9 cellular contexts compared by ENCODE assay signal in genomic region chr7:107998150-107998549, GRCh38. TPM values are rescaled to one million over a fixed set of nuclear protein-coding genes. Genes with fewer than 3 reads are reported as not detected.
A peak's percentile ranks its signal among the peaks of the same experiment; 100 is the strongest.
DNase-seq lines count a peak whose midpoint lies in the region; ATAC-seq and TF ChIP-seq lines count a peak whose summit lies in the region.
"Had no signal": no experiment of that assay in that cellular context is flagged by ENCODE, and none has a peak within 500 bp of the region (broad histone marks: within the 10 kb centered on the region; RNA-seq: fewer than 3 reads in every experiment).

No MANE protein-coding gene starts in this region.

- H3K36me3 ChIP-seq in brain microvascular endothelial cell (replicated peaks) (peaks cover 61% of the 10 kb centered on the region), SJCRH30 (peaks cover 18% of the 10 kb centered on the region)
- H3K36me3 ChIP-seq: vagina had no signal

- ATAC-seq in GM21515 (IDR thresholded peaks at IDR 0.05; ENCODE audit: unreplicated experiment) = no peak

- H3K27me3 ChIP-seq in brain microvascular endothelial cell (replicated peaks) (no peaks in the 10 kb centered on the region), SJCRH30 (no peaks in the 10 kb centered on the region)
- H3K27me3 ChIP-seq: vagina had no signal

- H3K4me1 ChIP-seq in SJCRH30 = peaks cover 45% of the 10 kb centered on the region

- in situ Hi-C loops in brain microvascular endothelial cell (cut with HindIII; ENCODE audit: low pct_ligation_motif_present, low sequenced_read_pairs) = no loop called here

- TF ChIP-seq CTCF in brain microvascular endothelial cell (IDR thresholded peaks at IDR 0.05; ENCODE audit: low read depth, low read length, missing control alignments) = no peak

- H3K4me3 ChIP-seq in brain microvascular endothelial cell (ENCODE audit: low read depth, low read length) (peak overlapping the region; percentile 89), SJCRH30 (no peak overlapping the region)
- H3K4me3 ChIP-seq: vagina had no signal

- DNase-seq in A172 (ENCODE audit: low spot score) (peak; percentile 82), LHCN-M2 (ENCODE audit: low read depth) (peak; percentile 43), brain microvascular endothelial cell (no peak), kidney glomerular epithelial cell (lab: John Stamatoyannopoulos, UW) (peak; percentile 44), amniotic stem cell (lab: John Stamatoyannopoulos, UW) (no peak), NCI-H1105 treated with DMSO at 0.1 percent for 48 hours (lab: John Stamatoyannopoulos, UW) (no peak), SJCRH30 (no peak)

- H3K9me3 ChIP-seq in SJCRH30 (replicated peaks) = no peaks in the 10 kb centered on the region
- H3K9me3 ChIP-seq: vagina had no signal

- peak overlapping the region; percentile 19 for H3K27ac ChIP-seq in brain microvascular endothelial cell
- no peak overlapping the region for H3K27ac ChIP-seq in SJCRH30
- H3K27ac ChIP-seq: vagina had no signal

RNA-seq across cellular contexts. Expression of gene LAMB1, which starts 4.8 kb away (rescaled TPM):
- 133 and 151 TPM in 2 replicates for total RNA-seq in A172 (2014; rRNA removed; shearing (Covaris generic))
- 140 and 161 TPM in 2 replicates for total RNA-seq in LHCN-M2 (2014; rRNA removed)
- polyA plus RNA-seq in LHCN-M2 (2012) = 101 TPM
- total RNA-seq in SJCRH30 (2014; rRNA removed; shearing (Covaris generic)) = 100 and 106 TPM in 2 replicates

Comparison
In these comparisons a context has a peak if more than half of its experiments do, and no peak if none do; other contexts are left out.
1. DNase-seq: peak in A172 (single experiment), LHCN-M2 (single experiment) and kidney glomerular epithelial cell (single experiment); none in brain microvascular endothelial cell (single experiment), amniotic stem cell (single experiment), NCI-H1105 treated with DMSO at 0.1 percent for 48 hours (single experiment) and SJCRH30 (0 of 2).